In genomic region chr7:127447326-127447945, GRCh38 we compare ENCODE assay signal across 8 cellular contexts. TPM values are rescaled to one million over a fixed set of nuclear protein-coding genes. Genes with fewer than 3 reads are reported as not detected.
DNase-seq lines count a peak whose midpoint lies in the region; ATAC-seq, FAIRE-seq and TF ChIP-seq lines count a peak whose summit lies in the region.

No MANE protein-coding gene starts in this region.

- H3K4me1 ChIP-seq in mammary epithelial cell (ENCODE audit: insufficient read depth, low read length), result no peaks in the 10 kb centered on the region

- no peaks in the 10 kb centered on the region for H3K79me2 ChIP-seq in mammary epithelial cell (ENCODE audit: insufficient read depth, low read length)

- WGBS in mammary epithelial cell (ENCODE audit: low coverage, missing lambda C conversion rate), result 0% methylated on average over 1 of the region's 1 CpG

- no peak overlapping the region for H2AFZ ChIP-seq in mammary epithelial cell (ENCODE audit: low read depth, low read length)

- H3K27ac ChIP-seq in mammary epithelial cell (ENCODE audit: insufficient read depth, low read depth, low read length), result no peak overlapping the region

- CTCF ChIA-PET in mammary epithelial cell (lab: Charles Lee; ENCODE audit: low non-redundant PET), result interaction anchor here (0.5 to 1.0 kb wide), 4 partner anchors 100 to 1747 kb away, joined by 3 to 4 read pairs (median 4); no protein-coding TSS in a partner anchor

- peak overlapping the region in 1 of 6 donors; percentile 41 for H3K27ac Mint-ChIP-seq in naive B cell

- H3K9ac ChIP-seq in mammary epithelial cell (ENCODE audit: insufficient read depth, low read length), result no peak overlapping the region

- peak; percentile 24 for DNase-seq in GM12892 (ENCODE audit: insufficient read length)
- peak; percentile 65 for DNase-seq in H7
- peak; percentile 62 for DNase-seq in LHCN-M2 (ENCODE audit: low read depth)
- DNase-seq in T-helper 9 cell, result peak; percentile 9
- peak; percentile 44 for DNase-seq in mammary epithelial cell
- DNase-seq in naive B cell, result peak; percentile 73
- no peak for DNase-seq in amygdala (lab: John Stamatoyannopoulos, UW)
- DNase-seq in hypothalamus (lab: John Stamatoyannopoulos, UW), result no peak

- peaks cover 43 to 60% (median 52%) of the 10 kb centered on the region in 3 donors for H3K27me3 Mint-ChIP-seq in naive B cell

- peak; percentile 98 to 99 for ATAC-seq in naive B cell (ENCODE audit: low read depth in 2 of 2)

- intact Hi-C loops in mammary epithelial cell (cut with micrococcal nuclease), result loop anchor here (1.0 to 5.0 kb wide), 3 partner anchors 99 to 645 kb away; partner anchors contain the start of gene GRM8

- H3K27me3 ChIP-seq in H7 (ENCODE audit: control insufficient read depth, insufficient read depth, low read length) (no peaks in the 10 kb centered on the region; the same call in 1 of the 2 replicates), mammary epithelial cell (ENCODE audit: insufficient read depth, low read length) (no peaks in the 10 kb centered on the region)

- peaks cover 0 to 15% (median 5%) of the 10 kb centered on the region in 7 donors for H3K9me3 Mint-ChIP-seq in naive B cell

- H3K9me3 ChIP-seq in mammary epithelial cell (replicated peaks; ENCODE audit: insufficient read depth, low read length), result peaks cover 14% of the 10 kb centered on the region

- TF ChIP-seq CTCF in mammary epithelial cell (conservative IDR thresholded peaks at IDR 0.05 in 1 of 2, IDR thresholded peaks at IDR 0.05 in 1 of 2; ENCODE audit: extremely low read depth in 1 of 2, insufficient read depth in 1 of 2, low read depth in 1 of 2, low read length in 2 of 2), result peak; percentile 56 to 60

- H3K36me3 ChIP-seq in H7 (replicated peaks; ENCODE audit: control insufficient read depth, insufficient read depth, low read length), result no peaks in the 10 kb centered on the region
- H3K36me3 ChIP-seq in mammary epithelial cell (ENCODE audit: insufficient read depth, low read length), result peaks cover 2% of the 10 kb centered on the region

- in situ Hi-C loops in mammary epithelial cell (cut with MboI; ENCODE audit: low sequenced_read_pairs in 2 of 2), result no loop called here

- no peaks in the 10 kb centered on the region for H4K20me1 ChIP-seq in mammary epithelial cell (ENCODE audit: insufficient read depth, low read length)

- dilution Hi-C loops in mammary epithelial cell (cut with HindIII; ENCODE audit: low sequenced_read_pairs), result no loop called here

- BruUV-seq in mammary epithelial cell (replicated peaks; lab: Mats Ljungman, UMichigan), result no TSS peak

- H3K4me3 ChIP-seq in H7 (ENCODE audit: insufficient read depth, low read depth, low read length), result no peak overlapping the region
- H3K4me3 ChIP-seq in mammary epithelial cell (replicated peaks in 1 of 3; ENCODE audit: insufficient read depth in 1 of 3, low read depth in 2 of 3, low read length in 3 of 3), result no peak overlapping the region

- peaks cover 0 to 7% of the 10 kb centered on the region in 2 donors for H3K36me3 Mint-ChIP-seq in naive B cell

- no peak for TF ChIP-seq POLR2A in GM12892 (IDR thresholded peaks at IDR 0.05; ENCODE audit: low read depth, low read length)

- H3K4me1 Mint-ChIP-seq in naive B cell, result peaks cover 3 to 12% (median 8%) of the 10 kb centered on the region in 3 donors

- no peak overlapping the region for H3K4me3 Mint-ChIP-seq in naive B cell

- no peak overlapping the region for H3K4me2 ChIP-seq in mammary epithelial cell (ENCODE audit: insufficient read depth, low read depth, low read length)

- peak; percentile 70 for FAIRE-seq in GM12892 (lab: Jason Lieb, UNC)

RNA-seq across cellular contexts. Expression of gene ZNF800, which starts 54.9 kb away (rescaled TPM):
- 13.7 TPM for polyA plus RNA-seq in GM12892 (2012; ENCODE audit: missing spikeins)
- 2.4 and 4.6 TPM in 2 replicates for total RNA-seq in H7 (2014; rRNA removed; shearing (Covaris generic))
- total RNA-seq in LHCN-M2 (2014; rRNA removed), result 28.3 and 30.7 TPM in 2 replicates
- polyA plus RNA-seq in LHCN-M2 (2012), result 6.2 TPM
- total RNA-seq in mammary epithelial cell, result 10 to 100 TPM; 28.2 to 37.3 TPM
- polyA plus RNA-seq in mammary epithelial cell, result 13.8 TPM
- 22.2 TPM for polyA minus RNA-seq in mammary epithelial cell
- 10 to 100 TPM; 24.4 to 64.4 (median 58.4) TPM for polyA plus RNA-seq in naive B cell (ENCODE audit: low read depth in 6 of 6)

Comparison
In these comparisons a context has a peak if more than half of its experiments do, and no peak if none do; other contexts are left out.
1. DNase-seq: peak in GM12892 (single experiment), H7 (single experiment), LHCN-M2 (single experiment), T-helper 9 cell (single experiment), mammary epithelial cell (single experiment) and naive B cell (single experiment); none in amygdala (0 of 56) and hypothalamus (0 of 51).